ENCODE assay signal across 10 cellular contexts in the genomic region with DNA sequence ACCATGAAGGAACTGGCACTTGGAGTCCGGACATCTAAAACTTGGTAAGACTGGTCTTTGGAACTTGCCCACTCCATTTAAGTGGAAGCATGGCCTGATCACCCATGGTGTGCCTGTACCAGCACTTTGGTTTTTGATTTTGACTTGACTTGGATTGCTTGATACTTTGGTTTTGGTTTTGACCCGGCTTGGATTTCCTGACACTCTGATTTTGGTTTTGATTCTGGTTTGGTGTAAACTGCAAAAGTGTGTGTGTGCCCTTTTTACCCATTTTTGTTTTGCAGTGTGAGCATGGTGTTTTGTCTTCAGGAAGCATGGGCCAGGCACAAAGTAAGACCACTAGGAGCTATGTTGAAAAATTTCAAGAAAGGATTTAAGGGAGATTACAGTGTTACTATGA. TPM values are rescaled to one million over a fixed set of nuclear protein-coding genes. Genes with fewer than 3 reads are reported as not detected.
DNase-seq lines count a peak whose midpoint lies in the region; TF ChIP-seq lines count a peak whose summit lies in the region.
"Not testable (repeated sequence)": the region's sequence is repeated elsewhere in the genome, so short reads cannot be mapped to it uniquely, and the experiment has no call there.
"Had no signal": no experiment of that assay in that cellular context is flagged by ENCODE, and none has a peak within 500 bp of the region (broad histone marks: within the 10 kb centered on the region; RNA-seq: fewer than 3 reads in every experiment).

No MANE protein-coding gene starts in this region.

- H2BK5ac ChIP-seq in trophoblast cell (ENCODE audit: low read depth, low read length, poor library complexity): not testable (repeated sequence)

- not testable (repeated sequence) for H3K9ac ChIP-seq in OCI-LY3 (ENCODE audit: low read length); trophoblast cell (ENCODE audit: low read length)

- DNase-seq in CD14-positive monocyte (ENCODE audit: low spot score); caudate nucleus (lab: John Stamatoyannopoulos, UW); left ventricle myocardium inferior; trophoblast cell: not testable (repeated sequence)

- peak overlapping the region; percentile 3 to 33 for H3K4me3 Mint-ChIP-seq in CD14-positive monocyte

- H4K20me1 ChIP-seq in OCI-LY3 (ENCODE audit: insufficient read depth, low read length): not testable (repeated sequence)

- peaks cover 24% of the 10 kb centered on the region for H3K4me1 ChIP-seq in OCI-LY3 (ENCODE audit: low read length)
- H3K4me1 ChIP-seq in left ventricle myocardium inferior; trophoblast cell (ENCODE audit: control insufficient read depth in 1 of 2, insufficient read depth in 2 of 2, low read length in 2 of 2): not testable (repeated sequence)

- H2BK12ac ChIP-seq in trophoblast cell (ENCODE audit: low read length): not testable (repeated sequence)

- no CpG with 5 or more reads among the region's 2 CpGs for WGBS in trophoblast cell (ENCODE audit: extremely low coverage, insufficient coverage, insufficient read length)

- not testable (repeated sequence) for H2AK5ac ChIP-seq in trophoblast cell (ENCODE audit: low read length)

- H3K4ac ChIP-seq in trophoblast cell (ENCODE audit: low read depth, low read length): not testable (repeated sequence)

- H3K27me3 ChIP-seq in OCI-LY3 (ENCODE audit: low read depth, low read length); left ventricle myocardium inferior (ENCODE audit: low read depth); trophoblast cell (ENCODE audit: insufficient read depth, low read length): not testable (repeated sequence)

- not testable (repeated sequence) for TF ChIP-seq CTCF in CD14-positive monocyte (IDR thresholded peaks at IDR 0.05); OCI-LY3 (IDR thresholded peaks at IDR 0.05; ENCODE audit: low read depth, low read length); left ventricle myocardium inferior (IDR thresholded peaks at IDR 0.05; ENCODE audit: borderline replicate concordance)

- not testable (repeated sequence) for H2BK120ac ChIP-seq in trophoblast cell (ENCODE audit: insufficient read depth, low read length, poor library complexity)

- not testable (repeated sequence) for H3K14ac ChIP-seq in trophoblast cell (ENCODE audit: low read length)

- not testable (repeated sequence) for H3K27ac ChIP-seq in OCI-LY3 (ENCODE audit: low read length)
- peak overlapping the region; percentile 14 for H3K27ac ChIP-seq in caudate nucleus (ENCODE audit: low read depth, low read length)
- H3K27ac ChIP-seq in left ventricle myocardium inferior (replicated peaks): peak overlapping the region; percentile 30
- H3K27ac ChIP-seq in trophoblast cell (ENCODE audit: low read depth, low read length): peak overlapping the region; percentile 8
- H3K27ac ChIP-seq in temporal lobe (ENCODE audit: low read depth, low read length): peak overlapping the region; percentile 9

- not testable (repeated sequence) for H3K79me2 ChIP-seq in OCI-LY3 (ENCODE audit: low read length); trophoblast cell (ENCODE audit: control insufficient read depth, insufficient read depth, low read length, poor library complexity)

- intact Hi-C loops in CD14-positive monocyte (cut with micrococcal nuclease): loop anchor here in 1 of 2 donors (10.0 kb wide), 1 partner anchor 59 kb away; a partner anchor contains a TSS
- intact Hi-C loops in left ventricle myocardium inferior (cut with micrococcal nuclease): not testable (repeated sequence)

- H3K4me3 ChIP-seq in OCI-LY3 (ENCODE audit: low read length); left ventricle myocardium inferior; trophoblast cell (ENCODE audit: low read depth, low read length): not testable (repeated sequence)

- H2AFZ ChIP-seq in OCI-LY3 (ENCODE audit: low read depth, low read length); trophoblast cell (ENCODE audit: insufficient read depth, low read length, poor library complexity): not testable (repeated sequence)

- peaks cover 70% of the 10 kb centered on the region for H3K4me1 Mint-ChIP-seq in CD14-positive monocyte

- H3K79me1 ChIP-seq in trophoblast cell (ENCODE audit: low read length): not testable (repeated sequence)

- H3K27ac Mint-ChIP-seq in CD14-positive monocyte: peak overlapping the region; percentile 91 to 98 (median 96)

- H4K12ac ChIP-seq in trophoblast cell (ENCODE audit: low read depth, low read length): not testable (repeated sequence)

- not testable (repeated sequence) for H3K23ac ChIP-seq in trophoblast cell (ENCODE audit: low read length)

- not testable (repeated sequence) for H3K18ac ChIP-seq in trophoblast cell (ENCODE audit: low read length)

- H3K9me3 Mint-ChIP-seq in CD14-positive monocyte: not testable (repeated sequence)

- H3K9me3 ChIP-seq in OCI-LY3 (ENCODE audit: insufficient read depth, low read length): peaks cover 11% of the 10 kb centered on the region; the same call in 1 of the 2 replicates
- H3K9me3 ChIP-seq in left ventricle myocardium inferior (replicated peaks); trophoblast cell (ENCODE audit: insufficient read depth, low read depth, low read length): not testable (repeated sequence)

- peak overlapping the region; percentile 18; the same call in 1 of the 2 replicates for H3K4me2 ChIP-seq in OCI-LY3 (ENCODE audit: low read length)
- H3K4me2 ChIP-seq in trophoblast cell (ENCODE audit: low read length): not testable (repeated sequence)

- H3K36me3 Mint-ChIP-seq in CD14-positive monocyte: peaks cover 9 to 15% of the 10 kb centered on the region in 2 donors

- not testable (repeated sequence) for H4K91ac ChIP-seq in trophoblast cell (ENCODE audit: low read depth, low read length)

- not testable (repeated sequence) for H3K36me3 ChIP-seq in OCI-LY3 (replicated peaks; ENCODE audit: low read depth, low read length); left ventricle myocardium inferior; trophoblast cell (ENCODE audit: control insufficient read depth in 1 of 2, insufficient read depth in 2 of 2, low read length in 2 of 2)

- not testable (repeated sequence) for H3K27me3 Mint-ChIP-seq in CD14-positive monocyte (ENCODE audit: low read depth in 3 of 3)

- not testable (repeated sequence) for H4K8ac ChIP-seq in trophoblast cell (ENCODE audit: low read depth, low read length)

RNA-seq across cellular contexts. Expression of a gene that starts 3.2 kb away (rescaled TPM):
- polyA plus RNA-seq in CD14-positive monocyte: 1,000 to 10,000 TPM; 2,353 to 3,009 TPM
- total RNA-seq in left ventricle myocardium inferior (42.1 TPM), temporal lobe (0.98 TPM)
- 0.05 and 0.26 TPM in 2 replicates for polyA plus RNA-seq in trophoblast cell (2013)
- total RNA-seq: Daoy, GM23248, HepG2 had no signal
- polyA plus RNA-seq: GM23248, HepG2 had no signal

RNA-seq across cellular contexts. Expression of a gene that starts 56.8 kb away (rescaled TPM):
- polyA plus RNA-seq in CD14-positive monocyte: 1 to 10 TPM in 1 of 2 donors, under 1 TPM in 1; 1.00 to 1.1 TPM
- total RNA-seq in left ventricle myocardium inferior: 0.93 TPM
- not detected in 2 replicates for polyA plus RNA-seq in trophoblast cell (2013)
- not detected for total RNA-seq in temporal lobe
- total RNA-seq: Daoy, GM23248, HepG2 had no signal
- polyA plus RNA-seq: CD4-positive, CD25-positive, alpha-beta regulatory T cell; GM23248; HepG2 had no signal

Comparison
In these comparisons a context has a peak if more than half of its experiments do, and no peak if none do; other contexts are left out.
1. RNA of a gene that starts 3.2 kb away (total RNA-seq): 42.1 TPM in left ventricle myocardium inferior (single experiment); 0.98 TPM in temporal lobe (single experiment); every median in the first group is over 10 times any median in the second.